1 cellular context compared by ENCODE assay signal in the genomic region with DNA sequence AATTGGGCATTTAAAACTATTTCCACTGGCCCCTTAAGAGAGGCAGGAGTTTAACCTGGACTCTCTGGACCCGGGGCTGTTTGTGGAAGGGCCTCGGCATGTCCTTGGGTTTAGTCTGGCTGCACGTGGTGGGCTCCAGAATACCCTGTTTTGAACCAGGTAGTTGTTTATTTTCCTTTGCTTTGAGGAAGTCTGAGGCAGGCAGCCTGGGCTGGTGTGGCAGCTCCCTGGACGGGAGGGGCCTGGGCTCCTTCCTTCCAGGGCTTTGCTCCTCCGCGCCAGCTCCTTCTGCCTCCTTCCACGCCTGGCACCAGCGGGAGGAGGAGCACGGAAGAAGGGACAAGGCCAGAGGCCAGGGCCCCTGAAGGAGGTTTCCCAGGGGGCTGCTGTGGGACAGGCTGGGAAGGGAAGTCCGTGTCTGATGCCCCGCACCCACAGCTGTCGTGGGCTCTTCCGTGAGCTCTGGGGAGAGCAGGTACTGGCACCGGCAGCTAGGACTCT.
TF ChIP-seq lines count a peak whose summit lies in the region.

No MANE protein-coding gene starts in this region.

TF ChIP-seq in HepG2, 621 proteins besides CTCF, POLR2A, EP300 and RAD21 (continues in another document):
- TF ChIP-seq BORCS8-MEF2B (CRISPR knock-in tag; IDR thresholded peaks at IDR 0.05) (peak; percentile 61), ZBTB42 (CRISPR knock-in tag; IDR thresholded peaks at IDR 0.05) (no peak), POGZ (CRISPR knock-in tag; IDR thresholded peaks at IDR 0.05) (0 out of 2 replicates have a peak, but pooled peaks have one; percentile 29), NPAS2 (CRISPR knock-in tag; IDR thresholded peaks at IDR 0.05; ENCODE audit: borderline replicate concordance) (no peak), ZBTB33 (CRISPR knock-in tag; IDR thresholded peaks at IDR 0.05) (no peak), ZNF10 (CRISPR knock-in tag; IDR thresholded peaks at IDR 0.05; ENCODE audit: borderline replicate concordance, low read depth) (no peak), ZNF83 (CRISPR knock-in tag; IDR thresholded peaks at IDR 0.05; ENCODE audit: borderline replicate concordance) (no peak), ZNF607 (CRISPR knock-in tag; IDR thresholded peaks at IDR 0.05; ENCODE audit: borderline replicate concordance) (0 out of 2 replicates have a peak, but pooled peaks have one; percentile 68), EZH2 (conservative IDR thresholded peaks at IDR 0.05; ENCODE audit: low read depth, low read length) (no peak), THAP11 (CRISPR knock-in tag; IDR thresholded peaks at IDR 0.05) (peak; percentile 24; the same call in 1 of the 2 replicates), FOXM1 (CRISPR knock-in tag; IDR thresholded peaks at IDR 0.05) (no peak), ZNF746 (CRISPR knock-in tag; IDR thresholded peaks at IDR 0.05) (no peak), NR2F6 (IDR thresholded peaks at IDR 0.05) (no peak), NR2F6 (CRISPR knock-in tag; IDR thresholded peaks at IDR 0.05) (no peak), SALL1 (CRISPR knock-in tag; IDR thresholded peaks at IDR 0.05) (peak; percentile 68), ZBTB1 (CRISPR knock-in tag; IDR thresholded peaks at IDR 0.05; ENCODE audit: borderline replicate concordance) (no peak), USF2 (IDR thresholded peaks at IDR 0.05; ENCODE audit: low read depth, low read length) (no peak), USF2 (CRISPR knock-in tag; IDR thresholded peaks at IDR 0.05; ENCODE audit: borderline replicate concordance) (peak; percentile 44; the same call in 1 of the 2 replicates), ZNF343 (CRISPR knock-in tag; IDR thresholded peaks at IDR 0.05) (no peak), CREBL2 (CRISPR knock-in tag; IDR thresholded peaks at IDR 0.05; ENCODE audit: borderline replicate concordance) (no peak), KDM6A (CRISPR knock-in tag; IDR thresholded peaks at IDR 0.05; ENCODE audit: low read depth) (0 out of 2 replicates have a peak, but pooled peaks have one; percentile 48), CCDC6 (CRISPR knock-in tag; IDR thresholded peaks at IDR 0.05) (no peak), SMAD1 (CRISPR knock-in tag; IDR thresholded peaks at IDR 0.05; ENCODE audit: borderline replicate concordance, low read depth) (no peak), SOX5 (CRISPR knock-in tag; IDR thresholded peaks at IDR 0.05; ENCODE audit: borderline replicate concordance) (peak; percentile 34; the same call in 1 of the 2 replicates)
- TF ChIP-seq, protein P1, sequence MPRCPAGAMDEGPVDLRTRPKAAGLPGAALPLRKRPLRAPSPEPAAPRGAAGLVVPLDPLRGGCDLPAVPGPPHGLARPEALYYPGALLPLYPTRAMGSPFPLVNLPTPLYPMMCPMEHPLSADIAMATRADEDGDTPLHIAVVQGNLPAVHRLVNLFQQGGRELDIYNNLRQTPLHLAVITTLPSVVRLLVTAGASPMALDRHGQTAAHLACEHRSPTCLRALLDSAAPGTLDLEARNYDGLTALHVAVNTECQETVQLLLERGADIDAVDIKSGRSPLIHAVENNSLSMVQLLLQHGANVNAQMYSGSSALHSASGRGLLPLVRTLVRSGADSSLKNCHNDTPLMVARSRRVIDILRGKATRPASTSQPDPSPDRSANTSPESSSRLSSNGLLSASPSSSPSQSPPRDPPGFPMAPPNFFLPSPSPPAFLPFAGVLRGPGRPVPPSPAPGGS (CRISPR knock-in tag; IDR thresholded peaks at IDR 0.05), result no peak
- TF ChIP-seq, protein P2, sequence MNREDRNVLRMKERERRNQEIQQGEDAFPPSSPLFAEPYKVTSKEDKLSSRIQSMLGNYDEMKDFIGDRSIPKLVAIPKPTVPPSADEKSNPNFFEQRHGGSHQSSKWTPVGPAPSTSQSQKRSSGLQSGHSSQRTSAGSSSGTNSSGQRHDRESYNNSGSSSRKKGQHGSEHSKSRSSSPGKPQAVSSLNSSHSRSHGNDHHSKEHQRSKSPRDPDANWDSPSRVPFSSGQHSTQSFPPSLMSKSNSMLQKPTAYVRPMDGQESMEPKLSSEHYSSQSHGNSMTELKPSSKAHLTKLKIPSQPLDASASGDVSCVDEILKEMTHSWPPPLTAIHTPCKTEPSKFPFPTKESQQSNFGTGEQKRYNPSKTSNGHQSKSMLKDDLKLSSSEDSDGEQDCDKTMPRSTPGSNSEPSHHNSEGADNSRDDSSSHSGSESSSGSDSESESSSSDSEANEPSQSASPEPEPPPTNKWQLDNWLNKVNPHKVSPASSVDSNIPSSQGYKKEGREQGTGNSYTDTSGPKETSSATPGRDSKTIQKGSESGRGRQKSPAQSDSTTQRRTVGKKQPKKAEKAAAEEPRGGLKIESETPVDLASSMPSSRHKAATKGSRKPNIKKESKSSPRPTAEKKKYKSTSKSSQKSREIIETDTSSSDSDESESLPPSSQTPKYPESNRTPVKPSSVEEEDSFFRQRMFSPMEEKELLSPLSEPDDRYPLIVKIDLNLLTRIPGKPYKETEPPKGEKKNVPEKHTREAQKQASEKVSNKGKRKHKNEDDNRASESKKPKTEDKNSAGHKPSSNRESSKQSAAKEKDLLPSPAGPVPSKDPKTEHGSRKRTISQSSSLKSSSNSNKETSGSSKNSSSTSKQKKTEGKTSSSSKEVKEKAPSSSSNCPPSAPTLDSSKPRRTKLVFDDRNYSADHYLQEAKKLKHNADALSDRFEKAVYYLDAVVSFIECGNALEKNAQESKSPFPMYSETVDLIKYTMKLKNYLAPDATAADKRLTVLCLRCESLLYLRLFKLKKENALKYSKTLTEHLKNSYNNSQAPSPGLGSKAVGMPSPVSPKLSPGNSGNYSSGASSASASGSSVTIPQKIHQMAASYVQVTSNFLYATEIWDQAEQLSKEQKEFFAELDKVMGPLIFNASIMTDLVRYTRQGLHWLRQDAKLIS (CRISPR knock-in tag; IDR thresholded peaks at IDR 0.05), result no peak
- TF ChIP-seq, protein P3, sequence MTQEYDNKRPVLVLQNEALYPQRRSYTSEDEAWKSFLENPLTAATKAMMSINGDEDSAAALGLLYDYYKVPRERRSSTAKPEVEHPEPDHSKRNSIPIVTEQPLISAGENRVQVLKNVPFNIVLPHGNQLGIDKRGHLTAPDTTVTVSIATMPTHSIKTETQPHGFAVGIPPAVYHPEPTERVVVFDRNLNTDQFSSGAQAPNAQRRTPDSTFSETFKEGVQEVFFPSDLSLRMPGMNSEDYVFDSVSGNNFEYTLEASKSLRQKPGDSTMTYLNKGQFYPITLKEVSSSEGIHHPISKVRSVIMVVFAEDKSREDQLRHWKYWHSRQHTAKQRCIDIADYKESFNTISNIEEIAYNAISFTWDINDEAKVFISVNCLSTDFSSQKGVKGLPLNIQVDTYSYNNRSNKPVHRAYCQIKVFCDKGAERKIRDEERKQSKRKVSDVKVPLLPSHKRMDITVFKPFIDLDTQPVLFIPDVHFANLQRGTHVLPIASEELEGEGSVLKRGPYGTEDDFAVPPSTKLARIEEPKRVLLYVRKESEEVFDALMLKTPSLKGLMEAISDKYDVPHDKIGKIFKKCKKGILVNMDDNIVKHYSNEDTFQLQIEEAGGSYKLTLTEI (CRISPR knock-in tag; conservative IDR thresholded peaks at IDR 0.05), result no peak
- TF ChIP-seq, protein P4, sequence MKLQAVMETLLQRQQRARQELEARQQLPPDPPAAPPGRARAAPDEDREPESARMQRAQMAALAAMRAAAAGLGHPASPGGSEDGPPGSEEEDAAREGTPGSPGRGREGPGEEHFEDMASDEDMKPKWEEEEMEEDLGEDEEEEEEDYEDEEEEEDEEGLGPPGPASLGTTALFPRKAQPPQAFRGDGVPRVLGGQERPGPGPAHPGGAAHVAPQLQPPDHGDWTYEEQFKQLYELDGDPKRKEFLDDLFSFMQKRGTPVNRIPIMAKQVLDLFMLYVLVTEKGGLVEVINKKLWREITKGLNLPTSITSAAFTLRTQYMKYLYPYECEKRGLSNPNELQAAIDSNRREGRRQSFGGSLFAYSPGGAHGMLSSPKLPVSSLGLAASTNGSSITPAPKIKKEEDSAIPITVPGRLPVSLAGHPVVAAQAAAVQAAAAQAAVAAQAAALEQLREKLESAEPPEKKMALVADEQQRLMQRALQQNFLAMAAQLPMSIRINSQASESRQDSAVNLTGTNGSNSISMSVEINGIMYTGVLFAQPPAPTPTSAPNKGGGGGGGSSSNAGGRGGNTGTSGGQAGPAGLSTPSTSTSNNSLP (IDR thresholded peaks at IDR 0.05; ENCODE audit: low read depth, low read length), result no peak
- TF ChIP-seq, protein P5, sequence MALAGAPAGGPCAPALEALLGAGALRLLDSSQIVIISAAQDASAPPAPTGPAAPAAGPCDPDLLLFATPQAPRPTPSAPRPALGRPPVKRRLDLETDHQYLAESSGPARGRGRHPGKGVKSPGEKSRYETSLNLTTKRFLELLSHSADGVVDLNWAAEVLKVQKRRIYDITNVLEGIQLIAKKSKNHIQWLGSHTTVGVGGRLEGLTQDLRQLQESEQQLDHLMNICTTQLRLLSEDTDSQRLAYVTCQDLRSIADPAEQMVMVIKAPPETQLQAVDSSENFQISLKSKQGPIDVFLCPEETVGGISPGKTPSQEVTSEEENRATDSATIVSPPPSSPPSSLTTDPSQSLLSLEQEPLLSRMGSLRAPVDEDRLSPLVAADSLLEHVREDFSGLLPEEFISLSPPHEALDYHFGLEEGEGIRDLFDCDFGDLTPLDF (CRISPR knock-in tag; IDR thresholded peaks at IDR 0.05), result no peak
- TF ChIP-seq, protein P6, sequence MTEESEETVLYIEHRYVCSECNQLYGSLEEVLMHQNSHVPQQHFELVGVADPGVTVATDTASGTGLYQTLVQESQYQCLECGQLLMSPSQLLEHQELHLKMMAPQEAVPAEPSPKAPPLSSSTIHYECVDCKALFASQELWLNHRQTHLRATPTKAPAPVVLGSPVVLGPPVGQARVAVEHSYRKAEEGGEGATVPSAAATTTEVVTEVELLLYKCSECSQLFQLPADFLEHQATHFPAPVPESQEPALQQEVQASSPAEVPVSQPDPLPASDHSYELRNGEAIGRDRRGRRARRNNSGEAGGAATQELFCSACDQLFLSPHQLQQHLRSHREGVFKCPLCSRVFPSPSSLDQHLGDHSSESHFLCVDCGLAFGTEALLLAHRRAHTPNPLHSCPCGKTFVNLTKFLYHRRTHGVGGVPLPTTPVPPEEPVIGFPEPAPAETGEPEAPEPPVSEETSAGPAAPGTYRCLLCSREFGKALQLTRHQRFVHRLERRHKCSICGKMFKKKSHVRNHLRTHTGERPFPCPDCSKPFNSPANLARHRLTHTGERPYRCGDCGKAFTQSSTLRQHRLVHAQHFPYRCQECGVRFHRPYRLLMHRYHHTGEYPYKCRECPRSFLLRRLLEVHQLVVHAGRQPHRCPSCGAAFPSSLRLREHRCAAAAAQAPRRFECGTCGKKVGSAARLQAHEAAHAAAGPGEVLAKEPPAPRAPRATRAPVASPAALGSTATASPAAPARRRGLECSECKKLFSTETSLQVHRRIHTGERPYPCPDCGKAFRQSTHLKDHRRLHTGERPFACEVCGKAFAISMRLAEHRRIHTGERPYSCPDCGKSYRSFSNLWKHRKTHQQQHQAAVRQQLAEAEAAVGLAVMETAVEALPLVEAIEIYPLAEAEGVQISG (CRISPR knock-in tag; IDR thresholded peaks at IDR 0.05), result no peak
- TF ChIP-seq, protein P7, sequence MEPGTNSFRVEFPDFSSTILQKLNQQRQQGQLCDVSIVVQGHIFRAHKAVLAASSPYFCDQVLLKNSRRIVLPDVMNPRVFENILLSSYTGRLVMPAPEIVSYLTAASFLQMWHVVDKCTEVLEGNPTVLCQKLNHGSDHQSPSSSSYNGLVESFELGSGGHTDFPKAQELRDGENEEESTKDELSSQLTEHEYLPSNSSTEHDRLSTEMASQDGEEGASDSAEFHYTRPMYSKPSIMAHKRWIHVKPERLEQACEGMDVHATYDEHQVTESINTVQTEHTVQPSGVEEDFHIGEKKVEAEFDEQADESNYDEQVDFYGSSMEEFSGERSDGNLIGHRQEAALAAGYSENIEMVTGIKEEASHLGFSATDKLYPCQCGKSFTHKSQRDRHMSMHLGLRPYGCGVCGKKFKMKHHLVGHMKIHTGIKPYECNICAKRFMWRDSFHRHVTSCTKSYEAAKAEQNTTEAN (CRISPR knock-in tag; conservative IDR thresholded peaks at IDR 0.05), result no peak
